Comparison of ENCODE assay signal across 8 cellular contexts in genomic region chr1:65209005-65209885, GRCh38.
DNase-seq lines count a peak whose midpoint lies in the region; ATAC-seq and TF ChIP-seq lines count a peak whose summit lies in the region.

No MANE protein-coding gene starts in this region.

- TF ChIP-seq POLR2A in esophagus squamous epithelium (IDR thresholded peaks at IDR 0.05): no peak

- WGBS in esophagus squamous epithelium, 2 donors: 46 to 49% methylated on average over 6 of the region's 6 CpGs

- no peak overlapping the region for H3K9ac ChIP-seq in neural cell (ENCODE audit: low read length)

- no peaks in the 10 kb centered on the region for H3K9me2 ChIP-seq in neural cell (ENCODE audit: insufficient read depth, low read length)

- CTCF ChIA-PET in AG04449 (lab: Yijun Ruan, JAX): interaction anchor here (0.7 to 10.3 kb wide), 25 partner anchors 8 to 483 kb away, joined by 3 to 143 read pairs (median 4); no protein-coding TSS in a partner anchor

- peaks cover 5% of the 10 kb centered on the region for H3K27me3 Mint-ChIP-seq in activated T-cell treated with anti-CD3 and anti-CD28 coated beads, Interleukin-2, amount 50 U/mL, for 4 hours (ENCODE audit: low read depth)
- peaks cover 37% of the 10 kb centered on the region for H3K27me3 Mint-ChIP-seq in T-helper 17 cell

- ATAC-seq in HG03571 (IDR thresholded peaks at IDR 0.05; ENCODE audit: unreplicated experiment) (peak; percentile 42), T-helper 17 cell (no peak)
- no peak for ATAC-seq in activated T-cell treated with anti-CD3 and anti-CD28 coated beads, Interleukin-2, amount 50 U/mL, for 4 hours

- TF ChIP-seq EP300 in neural cell (conservative IDR thresholded peaks at IDR 0.05; ENCODE audit: poor library complexity, severe bottlenecking): no peak

- POLR2A ChIA-PET in AG04449 (lab: Yijun Ruan, JAX): no interaction called here

- no peak overlapping the region for H3K4me3 Mint-ChIP-seq in activated T-cell treated with anti-CD3 and anti-CD28 coated beads, Interleukin-2, amount 50 U/mL, for 4 hours
- H3K4me3 Mint-ChIP-seq in T-helper 17 cell: no peak overlapping the region

- no peaks in the 10 kb centered on the region for H3K9me3 Mint-ChIP-seq in activated T-cell treated with anti-CD3 and anti-CD28 coated beads, Interleukin-2, amount 50 U/mL, for 4 hours

- H2AFZ ChIP-seq in neural cell (ENCODE audit: low read depth, low read length): no peak overlapping the region

- intact Hi-C loops in esophagus squamous epithelium (cut with DNase I): loop anchor here (10.0 kb wide), 2 partner anchors 54 to 134 kb away; no protein-coding TSS in a partner anchor

- H4K20me1 ChIP-seq in neural cell (ENCODE audit: insufficient read depth): no peaks in the 10 kb centered on the region

- H3K4me3 ChIP-seq in AG04449 (ENCODE audit: low read depth, low read length) (no peak overlapping the region), esophagus squamous epithelium (no peak overlapping the region), neural cell (ENCODE audit: low read length) (no peak overlapping the region)

- DNase-seq in AG04449 (ENCODE audit: low read depth, low spot score): no peak
- peak; percentile 38 for DNase-seq in GM10266 (ENCODE audit: extremely low spot score)
- peak; percentile 6 to 29 for DNase-seq in SHP77 (lab: John Stamatoyannopoulos, UW)
- no peak for DNase-seq in esophagus squamous epithelium (lab: John Stamatoyannopoulos, UW)
- DNase-seq in activated T-cell treated with anti-CD3 and anti-CD28 coated beads, Interleukin-2, amount 50 U/mL, for 4 hours: no peak
- no peak for DNase-seq in T-helper 17 cell

- peak; percentile 51 for TF ChIP-seq CTCF in AG04449 (IDR thresholded peaks at IDR 0.05; ENCODE audit: insufficient read depth, low read length, missing control alignments)
- TF ChIP-seq CTCF in GM10266 (IDR thresholded peaks at IDR 0.05; ENCODE audit: control insufficient read depth, insufficient read depth, low read depth, missing control alignments): peak; percentile 45
- TF ChIP-seq CTCF in esophagus squamous epithelium (IDR thresholded peaks at IDR 0.05): peak; percentile 46 to 65 (median 56)
- TF ChIP-seq CTCF in neural cell (IDR thresholded peaks at IDR 0.05; ENCODE audit: poor library complexity, severe bottlenecking): peak; percentile 36

- H3K27ac ChIP-seq in esophagus squamous epithelium (no peak overlapping the region), neural cell (ENCODE audit: low read length) (no peak overlapping the region)

- peaks cover 0 to 6% (median 0%) of the 10 kb centered on the region in 3 donors for H3K4me1 ChIP-seq in esophagus squamous epithelium

- H3K36me3 Mint-ChIP-seq in activated T-cell treated with anti-CD3 and anti-CD28 coated beads, Interleukin-2, amount 50 U/mL, for 4 hours (ENCODE audit: insufficient read depth): no peaks in the 10 kb centered on the region
- H3K36me3 Mint-ChIP-seq in T-helper 17 cell (ENCODE audit: low read depth): peaks cover 3% of the 10 kb centered on the region

- H3F3A ChIP-seq in neural cell (ENCODE audit: insufficient read depth, low read length, poor library complexity, severe bottlenecking): no peaks in the 10 kb centered on the region

- H3K36me3 ChIP-seq in esophagus squamous epithelium (no peaks in the 10 kb centered on the region), neural cell (ENCODE audit: insufficient read depth, low read length) (no peaks in the 10 kb centered on the region)

- H3K9me3 ChIP-seq in esophagus squamous epithelium: no peaks in the 10 kb centered on the region
- no peaks in the 10 kb centered on the region for H3K9me3 ChIP-seq in neural cell (ENCODE audit: low read length)
- H3K9me3 ChIP-seq in T-helper 17 cell (ENCODE audit: control insufficient read depth, low read length, poor library complexity, severe bottlenecking): no peaks in the 10 kb centered on the region

- no peak overlapping the region for H3K27ac Mint-ChIP-seq in T-helper 17 cell

- H3K27me3 ChIP-seq in esophagus squamous epithelium (no peaks in the 10 kb centered on the region), neural cell (ENCODE audit: insufficient read depth, low read depth, low read length) (no peaks in the 10 kb centered on the region)

- no peak for TF ChIP-seq RAD21 in neural cell (conservative IDR thresholded peaks at IDR 0.05)

- no peaks in the 10 kb centered on the region for H3K79me2 ChIP-seq in neural cell (replicated peaks; ENCODE audit: insufficient read depth, low read length)

- H3K4me2 ChIP-seq in neural cell (ENCODE audit: low read length): no peak overlapping the region

- H3K4me1 Mint-ChIP-seq in activated T-cell treated with anti-CD3 and anti-CD28 coated beads, Interleukin-2, amount 50 U/mL, for 4 hours (ENCODE audit: low read depth): peaks cover 5% of the 10 kb centered on the region
- peaks cover 7% of the 10 kb centered on the region for H3K4me1 Mint-ChIP-seq in T-helper 17 cell

TF ChIP-seq in neural cell, 6 proteins besides CTCF, POLR2A, EP300 and RAD21:
- TF ChIP-seq SMC3 (conservative IDR thresholded peaks at IDR 0.05; ENCODE audit: poor library complexity): peak; percentile 25
- no peak for TF ChIP-seq EZH2 (IDR thresholded peaks at IDR 0.05; ENCODE audit: borderline replicate concordance, insufficient read depth, low read length, poor library complexity, severe bottlenecking)

Comparison
In these comparisons a context has a peak if more than half of its experiments do, and no peak if none do; other contexts are left out.
1. DNase-seq: peak in GM10266 (single experiment) and SHP77 (2 of 2); none in AG04449 (single experiment), esophagus squamous epithelium (single experiment), activated T-cell treated with anti-CD3 and anti-CD28 coated beads, Interleukin-2, amount 50 U/mL, for 4 hours (single experiment) and T-helper 17 cell (0 of 3).
2. Peak in every context shown above with its lines, with median percentiles within 50 percentile points of each other: CTCF ChIP-seq.